15 cellular contexts compared by ENCODE assay signal in genomic region chr13:32150794-32151193, GRCh38.
DNase-seq lines count a peak whose midpoint lies in the region; ATAC-seq and TF ChIP-seq lines count a peak whose summit lies in the region.
"Had no signal": no experiment of that assay in that cellular context is flagged by ENCODE, and none has a peak within 500 bp of the region (broad histone marks: within the 10 kb centered on the region; RNA-seq: fewer than 3 reads in every experiment).

No MANE protein-coding gene starts in this region.

- H3K27me3 ChIP-seq in adipocyte (replicated peaks; ENCODE audit: control insufficient read depth, insufficient read depth, low read length) (no peaks in the 10 kb centered on the region), tibial artery (no peaks in the 10 kb centered on the region)
- H3K27me3 ChIP-seq: neural progenitor cell had no signal

- no peaks in the 10 kb centered on the region for H3K4me1 Mint-ChIP-seq in stimulated activated memory B cell treated with anti-CD40 and anti-IgM and Interleukin-4, amounts not matched to agents 10 μg/mL and 1 μg/mL and 100 μg/mL, for 72 hours
- H3K4me1 Mint-ChIP-seq: neural progenitor cell had no signal

- intact Hi-C loops in mucosa of descending colon (cut with DNase I, micrococcal nuclease): no loop called here
- intact Hi-C loops in tibial artery (cut with DNase I; ENCODE audit: low total_unique reads): no loop called here

- H3K4me1 ChIP-seq in adipocyte (ENCODE audit: control insufficient read depth, insufficient read depth, low read length): peaks cover 33% of the 10 kb centered on the region
- no peaks in the 10 kb centered on the region for H3K4me1 ChIP-seq in mucosa of descending colon (ENCODE audit: low read depth)
- peaks cover 0 to 65% (median 17%) of the 10 kb centered on the region in 4 donors for H3K4me1 ChIP-seq in tibial artery
- H3K4me1 ChIP-seq: neural progenitor cell had no signal

- peak overlapping the region; percentile 79 for H3K9ac ChIP-seq in adipocyte (ENCODE audit: low read length)
- H3K9ac ChIP-seq: neural progenitor cell had no signal

- ATAC-seq in mucosa of descending colon: peak; percentile 62
- no peak for ATAC-seq in stimulated activated memory B cell treated with anti-CD40 and anti-IgM and Interleukin-4, amounts not matched to agents 10 μg/mL and 1 μg/mL and 100 μg/mL, for 72 hours

- H3K27ac ChIP-seq in tibial artery: peak overlapping the region; percentile 79 to 82
- H3K27ac ChIP-seq: neural progenitor cell had no signal

- no peaks in the 10 kb centered on the region for H3K9me3 ChIP-seq in adipocyte (ENCODE audit: control insufficient read depth, low read length)
- no peaks in the 10 kb centered on the region for H3K9me3 ChIP-seq in mucosa of descending colon
- no peaks in the 10 kb centered on the region for H3K9me3 ChIP-seq in tibial artery

- H3K36me3 ChIP-seq in adipocyte (ENCODE audit: control insufficient read depth, insufficient read depth, low read length, severe bottlenecking): no peaks in the 10 kb centered on the region
- no peaks in the 10 kb centered on the region for H3K36me3 ChIP-seq in mucosa of descending colon (ENCODE audit: low read depth)
- H3K36me3 ChIP-seq in tibial artery: peaks cover 0 to 9% (median 5%) of the 10 kb centered on the region in 3 donors
- H3K36me3 ChIP-seq: neural progenitor cell had no signal

- DNase-seq in adipocyte (ENCODE audit: low read depth): peak; percentile 59
- DNase-seq in fibroblast of the conjunctiva (ENCODE audit: low read depth): peak; percentile 87
- DNase-seq in mucosa of descending colon: peak; percentile 31 to 59 (median 44)
- DNase-seq in tibial artery: peak; percentile 72 to 93
- no peak for DNase-seq in HT-29 (ENCODE audit: low spot score)
- no peak for DNase-seq in NCI-H1092 treated with DMSO at 0.1 percent for 48 hours (lab: John Stamatoyannopoulos, UW)
- DNase-seq in LoVo (ENCODE audit: low spot score): no peak
- DNase-seq: NCI-H1092; NCI-H524; stimulated activated CD4-positive, alpha-beta T cell treated with anti-CD3 and anti-CD28 coated beads, Interleukin-1b, Interleukin-23, amount 100 ng/mL, for 48 hours; stimulated activated naive CD4-positive, alpha-beta T cell; T1000 had no signal

- no peaks in the 10 kb centered on the region for H3K9me3 Mint-ChIP-seq in stimulated activated memory B cell treated with anti-CD40 and anti-IgM and Interleukin-4, amounts not matched to agents 10 μg/mL and 1 μg/mL and 100 μg/mL, for 72 hours
- H3K9me3 Mint-ChIP-seq: neural progenitor cell had no signal

- no peaks in the 10 kb centered on the region for H3K36me3 Mint-ChIP-seq in stimulated activated memory B cell treated with anti-CD40 and anti-IgM and Interleukin-4, amounts not matched to agents 10 μg/mL and 1 μg/mL and 100 μg/mL, for 72 hours
- H3K36me3 Mint-ChIP-seq: activated naive CD8-positive, alpha-beta T cell; neural progenitor cell had no signal

- TF ChIP-seq CTCF in mucosa of descending colon (IDR thresholded peaks at IDR 0.05) (no peak), tibial artery (IDR thresholded peaks at IDR 0.05) (no peak)

- H3K27me3 Mint-ChIP-seq in stimulated activated memory B cell treated with anti-CD40 and anti-IgM and Interleukin-4, amounts not matched to agents 10 μg/mL and 1 μg/mL and 100 μg/mL, for 72 hours: no peaks in the 10 kb centered on the region

- no peak overlapping the region for H3K4me3 Mint-ChIP-seq in stimulated activated memory B cell treated with anti-CD40 and anti-IgM and Interleukin-4, amounts not matched to agents 10 μg/mL and 1 μg/mL and 100 μg/mL, for 72 hours
- H3K4me3 Mint-ChIP-seq: activated naive CD8-positive, alpha-beta T cell; neural progenitor cell had no signal

- H3K27ac Mint-ChIP-seq in stimulated activated memory B cell treated with anti-CD40 and anti-IgM and Interleukin-4, amounts not matched to agents 10 μg/mL and 1 μg/mL and 100 μg/mL, for 72 hours: no peak overlapping the region
- H3K27ac Mint-ChIP-seq: activated naive CD8-positive, alpha-beta T cell; neural progenitor cell had no signal

- H3K4me3 ChIP-seq in adipocyte (ENCODE audit: low read length) (peak overlapping the region; percentile 50), mucosa of descending colon (no peak overlapping the region), tibial artery (peak overlapping the region in 1 of 2 donors; percentile 25)
- H3K4me3 ChIP-seq: neural progenitor cell had no signal

Comparison
In these comparisons a context has a peak if more than half of its experiments do, and no peak if none do; other contexts are left out.
1. DNase-seq: peak in adipocyte (single experiment), fibroblast of the conjunctiva (single experiment), mucosa of descending colon (3 of 3) and tibial artery (2 of 2); none in HT-29 (single experiment), NCI-H1092 treated with DMSO at 0.1 percent for 48 hours (single experiment) and LoVo (single experiment).